ENCODE assay signal across 1 cellular context in the genomic region with DNA sequence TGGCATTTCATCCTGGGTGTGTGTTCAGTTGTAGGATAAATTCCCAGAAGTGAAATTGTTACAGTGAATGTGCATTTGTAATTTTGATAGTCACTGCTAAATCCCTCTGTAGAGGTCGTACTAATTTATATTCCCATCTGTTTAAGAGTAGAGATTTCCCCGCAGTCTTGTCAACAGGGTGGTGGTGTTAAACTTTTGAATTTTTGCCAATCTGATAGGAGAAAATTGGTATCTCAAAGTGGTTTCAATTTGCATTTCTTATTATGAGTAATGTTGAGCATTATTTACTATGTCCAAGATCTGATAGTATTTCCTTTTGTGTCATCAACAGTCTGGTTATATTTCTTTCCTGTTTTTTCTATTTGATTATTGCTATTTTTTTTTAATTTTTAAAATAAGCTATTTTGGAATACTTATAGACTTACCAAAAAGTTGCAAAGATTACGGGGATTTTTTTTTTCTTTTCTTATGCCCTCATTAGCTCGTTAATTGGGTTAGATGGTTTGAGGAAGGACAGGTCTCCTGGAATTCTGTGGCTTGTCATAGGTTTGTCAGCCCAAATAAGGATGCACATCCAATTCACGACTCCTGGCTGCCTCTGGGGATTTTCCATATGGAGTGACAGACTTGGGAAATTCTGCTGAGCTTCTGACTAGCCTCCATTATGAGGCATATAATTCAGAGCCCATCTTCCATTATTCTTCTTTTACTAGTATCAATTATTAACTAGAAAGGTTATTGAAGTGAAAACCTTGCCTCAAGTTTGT.
A peak's percentile ranks its signal among the peaks of the same experiment; 100 is the strongest.
TF ChIP-seq lines count a peak whose summit lies in the region.

No MANE protein-coding gene starts in this region.

TF ChIP-seq in SK-N-SH, 30 proteins besides CTCF, POLR2A, EP300 and RAD21 (continued from another document):
- no peak for TF ChIP-seq MAX (IDR thresholded peaks at IDR 0.05; ENCODE audit: low read depth)
- peak; percentile 91 for TF ChIP-seq NFIC (IDR thresholded peaks at IDR 0.05; ENCODE audit: borderline replicate concordance)
- no peak for TF ChIP-seq CHD2 (IDR thresholded peaks at IDR 0.05; ENCODE audit: low read length, partially characterized antibody)
- no peak for TF ChIP-seq USF2 (IDR thresholded peaks at IDR 0.05; ENCODE audit: borderline replicate concordance, low read depth, low read length)
- TF ChIP-seq JUND (IDR thresholded peaks at IDR 0.05) = peak; percentile 63; the same call in 1 of the 2 replicates
- peak; percentile 31; the same call in 1 of the 2 replicates for TF ChIP-seq FOSL2 (IDR thresholded peaks at IDR 0.05; ENCODE audit: borderline replicate concordance, low read depth)
- TF ChIP-seq MXI1 (IDR thresholded peaks at IDR 0.05; ENCODE audit: low read depth, low read length) = no peak
- TF ChIP-seq RFX5 (IDR thresholded peaks at IDR 0.05; ENCODE audit: low read length) = no peak
